ENCODE assay signal across 8 cellular contexts in genomic region chr10:125343118-125343752, GRCh38.
DNase-seq lines count a peak whose midpoint lies in the region; ATAC-seq and TF ChIP-seq lines count a peak whose summit lies in the region.

No MANE protein-coding gene starts in this region.

- H3K36me3 Mint-ChIP-seq in progenitor cell of endocrine pancreas (ENCODE audit: insufficient read depth), result no peaks in the 10 kb centered on the region
- no peaks in the 10 kb centered on the region for H3K36me3 Mint-ChIP-seq in activated CD8-positive, alpha-beta memory T cell treated with anti-CD3 and anti-CD28 coated beads, Interleukin-2, amount 10 ng/mL, durations not matched to agents 7 days and 5 days

- no peak overlapping the region for H3K27ac Mint-ChIP-seq in progenitor cell of endocrine pancreas
- no peak overlapping the region for H3K27ac Mint-ChIP-seq in activated CD8-positive, alpha-beta memory T cell treated with anti-CD3 and anti-CD28 coated beads, Interleukin-2, amount 10 ng/mL, durations not matched to agents 7 days and 5 days

- H3K4me1 Mint-ChIP-seq in progenitor cell of endocrine pancreas (ENCODE audit: low read depth), result peaks cover 20% of the 10 kb centered on the region
- H3K4me1 Mint-ChIP-seq in activated CD8-positive, alpha-beta memory T cell treated with anti-CD3 and anti-CD28 coated beads, Interleukin-2, amount 10 ng/mL, durations not matched to agents 7 days and 5 days, result no peaks in the 10 kb centered on the region

- peak; percentile 22 for ATAC-seq in esophagus mucosa
- ATAC-seq in activated CD8-positive, alpha-beta memory T cell treated with anti-CD3 and anti-CD28 coated beads, Interleukin-2, amount 10 ng/mL, durations not matched to agents 7 days and 5 days, result no peak

- CTCF ChIA-PET in activated CD8-positive, alpha-beta memory T cell treated with anti-CD3 and anti-CD28 coated beads, Interleukin-2, amount 10 ng/mL, durations not matched to agents 7 days and 5 days (lab: Charles Lee), result no interaction called here

- H3K4me3 Mint-ChIP-seq in progenitor cell of endocrine pancreas (ENCODE audit: low read depth), result no peak overlapping the region
- H3K4me3 Mint-ChIP-seq in activated CD8-positive, alpha-beta memory T cell treated with anti-CD3 and anti-CD28 coated beads, Interleukin-2, amount 10 ng/mL, durations not matched to agents 7 days and 5 days, result no peak overlapping the region

- TF ChIP-seq CTCF in progenitor cell of endocrine pancreas (IDR thresholded peaks at IDR 0.05; ENCODE audit: unreplicated experiment), result peak; percentile 53

- peak; percentile 3 for DNase-seq in GM04504 (ENCODE audit: low read depth)
- DNase-seq in NAMALWA (ENCODE audit: low spot score), result peak; percentile 50
- DNase-seq in progenitor cell of endocrine pancreas (ENCODE audit: low spot score, unreplicated experiment), result no peak
- no peak for DNase-seq in T-helper 9 cell
- no peak for DNase-seq in ureter (ENCODE audit: low spot score)
- DNase-seq in activated CD8-positive, alpha-beta memory T cell treated with anti-CD3 and anti-CD28 coated beads, Interleukin-2, amount 10 ng/mL, durations not matched to agents 7 days and 5 days, result no peak
- no peak for DNase-seq in NCI-H2171 treated with DMSO at 0.1 percent for 48 hours (lab: John Stamatoyannopoulos, UW)

- no peaks in the 10 kb centered on the region for H3K27me3 Mint-ChIP-seq in progenitor cell of endocrine pancreas
- no peaks in the 10 kb centered on the region for H3K27me3 Mint-ChIP-seq in activated CD8-positive, alpha-beta memory T cell treated with anti-CD3 and anti-CD28 coated beads, Interleukin-2, amount 10 ng/mL, durations not matched to agents 7 days and 5 days

- H3K9me3 Mint-ChIP-seq in progenitor cell of endocrine pancreas (ENCODE audit: low read depth), result peaks cover 3% of the 10 kb centered on the region
- no peaks in the 10 kb centered on the region for H3K9me3 Mint-ChIP-seq in activated CD8-positive, alpha-beta memory T cell treated with anti-CD3 and anti-CD28 coated beads, Interleukin-2, amount 10 ng/mL, durations not matched to agents 7 days and 5 days (ENCODE audit: low read depth)

Comparison
In these comparisons a context has a peak if more than half of its experiments do, and no peak if none do; other contexts are left out.
1. DNase-seq: peak in GM04504 (single experiment) and NAMALWA (single experiment); none in progenitor cell of endocrine pancreas (single experiment), T-helper 9 cell (single experiment), ureter (single experiment), activated CD8-positive, alpha-beta memory T cell treated with anti-CD3 and anti-CD28 coated beads, Interleukin-2, amount 10 ng/mL, durations not matched to agents 7 days and 5 days (single experiment) and NCI-H2171 treated with DMSO at 0.1 percent for 48 hours (single experiment).